4 cellular contexts compared by ENCODE assay signal in the genomic region with DNA sequence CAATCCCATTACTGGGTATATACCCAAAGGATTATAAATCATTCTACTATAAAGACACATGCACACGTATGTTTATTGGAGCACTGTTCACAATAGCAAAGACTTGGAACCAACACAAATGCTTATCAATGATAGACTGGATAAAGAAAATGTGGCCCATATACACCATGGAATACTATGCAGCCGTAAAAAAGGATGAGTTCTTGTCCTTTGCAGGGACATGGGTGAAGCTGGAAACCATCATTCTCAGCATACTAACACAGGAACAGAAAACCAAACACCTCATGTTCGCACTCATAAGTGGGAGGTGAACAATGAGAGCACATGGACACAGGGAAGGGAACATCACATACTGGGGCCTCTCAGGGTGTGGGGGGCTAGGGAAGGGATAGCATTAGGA. TPM values are rescaled to one million over a fixed set of nuclear protein-coding genes. Genes with fewer than 3 reads are reported as not detected.
"Had no signal": no experiment of that assay in that cellular context is flagged by ENCODE, and none has a peak within 500 bp of the region (broad histone marks: within the 10 kb centered on the region; RNA-seq: fewer than 3 reads in every experiment).

No MANE protein-coding gene starts in this region.

RNA-seq across cellular contexts. Expression of gene ARL14, which starts 36.2 kb away (rescaled TPM):
- total RNA-seq: GM23248, GM23338, H1, H9 had no signal
- polyA plus RNA-seq: GM23248, GM23338, H1 had no signal
